8 cellular contexts compared by ENCODE assay signal in genomic region chrX:40581333-40581910, GRCh38. TPM values are rescaled to one million over a fixed set of nuclear protein-coding genes. Genes with fewer than 3 reads are reported as not detected.
A peak's percentile ranks its signal among the peaks of the same experiment; 100 is the strongest.
DNase-seq lines count a peak whose midpoint lies in the region; ATAC-seq and TF ChIP-seq lines count a peak whose summit lies in the region.

No MANE protein-coding gene starts in this region.

- H3K27ac ChIP-seq in ascending aorta (peak overlapping the region; percentile 86 to 91), right lobe of liver (peak overlapping the region; percentile 34 to 83 (median 80)), upper lobe of left lung (peak overlapping the region; percentile 85 to 96 (median 91))

- TF ChIP-seq POLR2A in right lobe of liver (IDR thresholded peaks at IDR 0.05) (no peak), upper lobe of left lung (IDR thresholded peaks at IDR 0.05) (no peak), GM18505 (IDR thresholded peaks at IDR 0.05; ENCODE audit: borderline replicate concordance, extremely low read depth, insufficient read depth, insufficient read length) (no peak)

- peak overlapping the region; percentile 65 for H3K4me3 ChIP-seq in Jurkat, Clone E6-1 (ENCODE audit: low read length)
- H3K4me3 ChIP-seq in ascending aorta = peak overlapping the region; percentile 60 to 85
- peak overlapping the region; percentile 61 to 76 (median 71) for H3K4me3 ChIP-seq in right lobe of liver
- peak overlapping the region; percentile 23 to 74 (median 71) for H3K4me3 ChIP-seq in upper lobe of left lung

- H3K27me3 ChIP-seq in ascending aorta (no peaks in the 10 kb centered on the region), right lobe of liver (no peaks in the 10 kb centered on the region), upper lobe of left lung (no peaks in the 10 kb centered on the region)

- DNase-seq in COLO829 (ENCODE audit: low spot score) (peak; percentile 8), ascending aorta (ENCODE audit: low spot score in 2 of 2) (no peak), right lobe of liver (no peak), upper lobe of left lung (no peak), OCI-M1 (lab: John Stamatoyannopoulos, UW) (no peak)
- DNase-seq in Jurkat, Clone E6-1 (ENCODE audit: low read depth, low spot score) = peak; percentile 6

- whole genome bisulfite sequencing in right lobe of liver (ENCODE audit: insufficient coverage, low coverage, low lambda C conversion rate, missing lambda C conversion rate) = 22% methylated on average over 8 of the region's 15 CpGs
- 0 to 30% methylated on average over 8 to 15 of the region's 15 CpGs for WGBS in upper lobe of left lung, 2 donors

- H3K36me3 ChIP-seq in ascending aorta = no peaks in the 10 kb centered on the region
- H3K36me3 ChIP-seq in right lobe of liver = no peaks in the 10 kb centered on the region
- no peaks in the 10 kb centered on the region for H3K36me3 ChIP-seq in upper lobe of left lung

- peaks cover 0 to 8% of the 10 kb centered on the region in 2 donors for H3K4me1 ChIP-seq in ascending aorta
- H3K4me1 ChIP-seq in right lobe of liver = peaks cover 0 to 10% (median 0%) of the 10 kb centered on the region in 4 donors
- H3K4me1 ChIP-seq in upper lobe of left lung = peaks cover 4 to 10% (median 8%) of the 10 kb centered on the region in 4 donors

- TF ChIP-seq CTCF in ascending aorta (IDR thresholded peaks at IDR 0.05) (no peak), right lobe of liver (IDR thresholded peaks at IDR 0.05) (no peak), upper lobe of left lung (IDR thresholded peaks at IDR 0.05) (no peak)

- intact Hi-C loops in ascending aorta (cut with DNase I) (no loop called here), right lobe of liver (cut with DNase I) (no loop called here)

- ATAC-seq in right lobe of liver (no peak), upper lobe of left lung (ENCODE audit: low FRiP score in 2 of 2) (no peak), GM18505 (IDR thresholded peaks at IDR 0.05; ENCODE audit: unreplicated experiment) (no peak), HG02852 (IDR thresholded peaks at IDR 0.05; ENCODE audit: unreplicated experiment) (no peak)

- no peak for TF ChIP-seq EP300 in upper lobe of left lung (IDR thresholded peaks at IDR 0.05)

- H3K9me3 ChIP-seq in ascending aorta = no peaks in the 10 kb centered on the region
- no peaks in the 10 kb centered on the region for H3K9me3 ChIP-seq in right lobe of liver
- H3K9me3 ChIP-seq in upper lobe of left lung = no peaks in the 10 kb centered on the region

RNA-seq across cellular contexts. Expression of gene ATP6AP2, which starts 0.7 kb away (rescaled TPM):
- 74.9 TPM for polyA plus RNA-seq in Jurkat, Clone E6-1 (2012; ENCODE audit: insufficient read depth, insufficient read length)
- 61.9 TPM for total RNA-seq in ascending aorta
- 10 to 100 TPM; 44.0 to 63.1 (median 54.0) TPM for total RNA-seq in right lobe of liver
- 100 to 1,000 TPM in 3 of 6 donors, 10 to 100 TPM in 3; 35.6 to 132 (median 98.4) TPM for total RNA-seq in upper lobe of left lung

RNA-seq across cellular contexts. Expression of gene MPC1L, which starts 41.8 kb away (rescaled TPM):
- not detected for polyA plus RNA-seq in Jurkat, Clone E6-1 (2012; ENCODE audit: insufficient read depth, insufficient read length)
- total RNA-seq in ascending aorta (not detected), right lobe of liver (not detected), upper lobe of left lung (not detected)

Comparison
In these comparisons a context has a peak if more than half of its experiments do, and no peak if none do; other contexts are left out.
1. DNase-seq: peak in COLO829 (single experiment) and Jurkat, Clone E6-1 (single experiment); none in ascending aorta (0 of 2), right lobe of liver (0 of 3), upper lobe of left lung (0 of 2) and OCI-M1 (single experiment).
2. Peak in every context shown above with its lines, with median percentiles within 50 percentile points of each other: H3K4me3 ChIP-seq and H3K27ac ChIP-seq.